8 cellular contexts compared by ENCODE assay signal in the genomic region with DNA sequence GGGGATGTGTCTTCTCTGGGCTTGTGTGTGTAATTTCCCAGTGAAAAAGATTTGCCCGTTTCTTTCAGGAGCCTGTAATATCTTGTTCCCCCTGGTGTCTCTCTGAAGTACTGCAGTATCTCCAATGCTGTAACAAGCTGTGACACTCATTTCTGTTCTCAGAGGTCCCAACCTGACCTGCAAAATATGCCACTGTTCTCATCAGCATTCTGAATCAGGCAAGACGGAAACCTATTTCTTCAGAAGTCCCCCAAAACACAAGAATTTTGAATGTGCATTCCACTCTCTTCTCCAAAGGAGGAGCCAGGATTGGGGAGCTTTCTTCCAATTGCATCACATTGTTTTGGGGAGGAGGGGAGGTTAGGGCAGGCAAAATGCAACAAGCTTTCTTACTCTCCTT.
A peak's percentile ranks its signal among the peaks of the same experiment; 100 is the strongest.
DNase-seq lines count a peak whose midpoint lies in the region; ATAC-seq and TF ChIP-seq lines count a peak whose summit lies in the region.

No MANE protein-coding gene starts in this region.

- H3K4me3 Mint-ChIP-seq in chondrocyte (ENCODE audit: unreplicated experiment): no peak overlapping the region

- H3K27ac Mint-ChIP-seq in chondrocyte (ENCODE audit: unreplicated experiment): peak overlapping the region; percentile 74

- H3K4ac ChIP-seq in mesendoderm (ENCODE audit: low read depth, low read length): no peak overlapping the region

- H3K4me2 ChIP-seq in mesendoderm (ENCODE audit: low read length): no peak overlapping the region

- H3K4me1 ChIP-seq in mesendoderm (ENCODE audit: control insufficient read depth, low read depth, low read length): no peaks in the 10 kb centered on the region

- no peak for ATAC-seq in GM19463 (IDR thresholded peaks at IDR 0.05; ENCODE audit: unreplicated experiment)

- no peaks in the 10 kb centered on the region for H3K79me2 ChIP-seq in mesendoderm (ENCODE audit: control insufficient read depth, insufficient read depth, low read length)

- H3K27ac ChIP-seq in mesendoderm (ENCODE audit: low read depth, low read length): no peak overlapping the region

- H3K23ac ChIP-seq in mesendoderm (ENCODE audit: low read length): no peak overlapping the region

- peak overlapping the region; percentile 69 for H3K18ac ChIP-seq in mesendoderm (ENCODE audit: low read length)

- H2BK5ac ChIP-seq in mesendoderm (ENCODE audit: low read length): no peak overlapping the region

- no peak overlapping the region for H4K5ac ChIP-seq in mesendoderm (ENCODE audit: low read length)

- no peaks in the 10 kb centered on the region for H3K36me3 ChIP-seq in mesendoderm (ENCODE audit: control insufficient read depth, insufficient read depth, low read length)

- no peak overlapping the region for H3K9ac ChIP-seq in mesendoderm (ENCODE audit: low read length)

- H2BK120ac ChIP-seq in mesendoderm (ENCODE audit: low read depth, low read length): no peak overlapping the region

- H3K9me3 Mint-ChIP-seq in chondrocyte (ENCODE audit: low read depth): peaks cover 14% of the 10 kb centered on the region

- H3K27me3 ChIP-seq in mesendoderm (ENCODE audit: insufficient read depth, low read length, poor library complexity): no peaks in the 10 kb centered on the region

- no peak overlapping the region for H2BK15ac ChIP-seq in mesendoderm (replicated peaks; ENCODE audit: low read depth)

- H3K27me3 Mint-ChIP-seq in chondrocyte (ENCODE audit: low read depth): peaks cover 4% of the 10 kb centered on the region

- peak; percentile 68 for DNase-seq in AG20443 (ENCODE audit: low spot score)
- DNase-seq in NCI-H82 (lab: John Stamatoyannopoulos, UW): peak; percentile 76
- no peak for DNase-seq in chondrocyte (ENCODE audit: low spot score)
- peak; percentile 86 for DNase-seq in mesendoderm
- no peak for DNase-seq in stimulated activated CD4-positive, alpha-beta T cell treated with anti-CD3 and anti-CD28 coated beads, Interleukin-1b, Interleukin-23, amount 100 ng/mL, for 48 hours
- DNase-seq in stimulated activated CD4-positive, alpha-beta T cell treated with anti-CD3 and anti-CD28 coated beads, Interleukin-4, amount 100 ng/mL, for 1 hour: no peak

- H3K4me3 ChIP-seq in mesendoderm (ENCODE audit: low read length): no peak overlapping the region

- peaks cover 14% of the 10 kb centered on the region for H3K4me1 Mint-ChIP-seq in chondrocyte (ENCODE audit: low read depth)

- TF ChIP-seq CTCF in GM12874 (IDR thresholded peaks at IDR 0.05; ENCODE audit: insufficient read depth, low read depth, low read length) (peak; percentile 67), chondrocyte (IDR thresholded peaks at IDR 0.05) (peak; percentile 80)

- WGBS in mesendoderm (ENCODE audit: extremely low coverage, insufficient coverage, low lambda C conversion rate): no CpG with 5 or more reads among the region's 2 CpGs

- no peaks in the 10 kb centered on the region for H3K79me1 ChIP-seq in mesendoderm (ENCODE audit: low read length)

- no peak overlapping the region for H2AK5ac ChIP-seq in mesendoderm (ENCODE audit: low read length)

- no peaks in the 10 kb centered on the region for H3K36me3 Mint-ChIP-seq in chondrocyte (ENCODE audit: low read depth)

- no peak overlapping the region for H4K8ac ChIP-seq in mesendoderm (ENCODE audit: low read depth, low read length)

- no peak overlapping the region for H3K56ac ChIP-seq in mesendoderm (ENCODE audit: low read length)

Comparison
In these comparisons a context has a peak if more than half of its experiments do, and no peak if none do; other contexts are left out.
1. DNase-seq: peak in AG20443 (single experiment), NCI-H82 (single experiment) and mesendoderm (single experiment); none in chondrocyte (single experiment), stimulated activated CD4-positive, alpha-beta T cell treated with anti-CD3 and anti-CD28 coated beads, Interleukin-1b, Interleukin-23, amount 100 ng/mL, for 48 hours (single experiment) and stimulated activated CD4-positive, alpha-beta T cell treated with anti-CD3 and anti-CD28 coated beads, Interleukin-4, amount 100 ng/mL, for 1 hour (single experiment).